10 cellular contexts compared by ENCODE assay signal in the genomic region with DNA sequence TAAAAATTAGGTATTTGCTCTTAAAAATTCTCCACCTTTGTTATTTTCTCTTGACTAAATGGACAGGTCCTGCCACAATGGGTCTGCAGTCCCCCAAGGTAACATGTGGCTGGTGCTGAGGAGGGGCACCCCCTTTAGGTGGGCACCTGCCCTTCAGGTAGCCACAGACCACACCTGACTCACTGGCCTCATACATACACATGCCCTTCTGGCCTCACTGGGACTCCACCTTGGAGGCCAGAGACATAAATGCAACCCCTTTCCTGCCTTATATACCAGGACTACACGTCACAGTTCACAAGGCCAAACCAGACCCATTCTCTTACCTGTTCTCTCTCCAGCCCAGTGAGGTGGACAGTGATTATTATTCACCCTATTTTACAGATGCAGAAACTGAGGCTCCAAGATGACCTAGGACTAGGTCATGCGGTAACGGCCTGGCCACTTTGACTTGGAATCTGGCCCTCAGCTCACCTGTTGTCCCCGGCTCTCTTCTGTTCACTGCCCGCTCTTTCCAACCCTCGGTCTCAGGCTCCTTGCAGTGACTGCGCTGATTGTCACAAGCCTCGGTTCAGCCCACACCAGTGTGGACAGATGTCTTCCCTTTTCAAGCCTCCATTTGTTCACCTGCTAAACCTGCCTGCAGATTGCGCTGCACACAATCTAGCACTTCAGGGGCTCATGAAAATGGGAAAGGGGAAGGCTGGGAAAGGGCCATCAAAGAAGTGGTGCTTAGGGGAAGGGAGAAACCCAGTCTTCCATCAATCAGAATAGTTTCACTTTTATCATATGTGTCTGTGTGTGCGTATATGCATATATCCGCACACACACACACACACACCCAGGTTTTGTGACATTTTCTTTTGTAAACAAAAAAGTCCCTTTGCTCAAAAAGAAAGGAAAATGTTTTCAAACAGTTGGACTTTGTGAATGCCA.
DNase-seq lines count a peak whose midpoint lies in the region; ATAC-seq, FAIRE-seq and TF ChIP-seq lines count a peak whose summit lies in the region.
"Had no signal": no experiment of that assay in that cellular context is flagged by ENCODE, and none has a peak within 500 bp of the region (broad histone marks: within the 10 kb centered on the region; RNA-seq: fewer than 3 reads in every experiment).

No MANE protein-coding gene starts in this region.

- peaks cover 27% of the 10 kb centered on the region for H3K4me1 Mint-ChIP-seq in MCF 10A (ENCODE audit: insufficient read depth, unreplicated experiment)

- no peaks in the 10 kb centered on the region for H3K4me1 ChIP-seq in breast epithelium
- H3K4me1 ChIP-seq in K562 (replicated peaks in 1 of 2; ENCODE audit: control insufficient read depth in 2 of 2, insufficient read depth in 2 of 2, low read length in 2 of 2) = peaks cover 0 to 11% of the 10 kb centered on the region in 2 experiments; a peak in 2 of 5 replicates
- H3K4me1 ChIP-seq in tibial nerve = peaks cover 0 to 23% (median 9%) of the 10 kb centered on the region in 4 donors

- FAIRE-seq in K562 (lab: Jason Lieb, UNC) (peak; percentile 19), RCC 7860 (lab: Jason Lieb, UNC) (no peak)

- TF ChIP-seq POLR2A in breast epithelium (IDR thresholded peaks at IDR 0.05) (no peak), K562 (conservative IDR thresholded peaks at IDR 0.05) (no peak), tibial nerve (IDR thresholded peaks at IDR 0.05) (no peak)

- H3K36me3 ChIP-seq in breast epithelium (no peaks in the 10 kb centered on the region), K562 (ENCODE audit: control insufficient read depth, insufficient read depth, low read length) (no peaks in the 10 kb centered on the region), tibial nerve (peaks cover 0 to 15% (median 0%) of the 10 kb centered on the region in 3 donors)

- H3K36me3 Mint-ChIP-seq in MCF 10A (ENCODE audit: insufficient read depth, unreplicated experiment) = peaks cover 6% of the 10 kb centered on the region

- no peaks in the 10 kb centered on the region for H4K20me1 ChIP-seq in K562 (replicated peaks; ENCODE audit: control insufficient read depth, insufficient read depth, low read length)

- H3K27ac ChIP-seq in breast epithelium (no peak overlapping the region), K562 (ENCODE audit: extremely low read depth, low read depth, low read length) (no peak overlapping the region), tibial nerve (peak overlapping the region in 3 of 4 donors; percentile 31 to 82 (median 74))
- H3K27ac ChIP-seq: C4-2B had no signal

- no peaks in the 10 kb centered on the region for H3K79me2 ChIP-seq in K562 (ENCODE audit: control insufficient read depth, insufficient read depth, low read length)

- H3K27me3 Mint-ChIP-seq in MCF 10A (ENCODE audit: insufficient read depth, unreplicated experiment) = no peaks in the 10 kb centered on the region

- no peak overlapping the region for H2AFZ ChIP-seq in K562 (ENCODE audit: low read depth, low read length)

- CTCF ChIA-PET in MCF 10A (lab: Yijun Ruan, JAX) (interaction anchor here (0.6 to 4.0 kb wide), 12 partner anchors 8 to 575 kb away, joined by 3 to 19 read pairs (median 3); no protein-coding TSS in a partner anchor), K562 (lab: Yijun Ruan, JAX; ENCODE audit: low intra/inter-chr PET ratio) (no interaction called here)

- in situ Hi-C loops in K562 (cut with MboI) = no loop called here

- TF ChIP-seq CTCF in MCF 10A (IDR thresholded peaks at IDR 0.05; ENCODE audit: unreplicated experiment) = no peak
- TF ChIP-seq CTCF in breast epithelium (IDR thresholded peaks at IDR 0.05) = no peak
- no peak for TF ChIP-seq CTCF in K562 (IDR thresholded peaks at IDR 0.05 in 2 of 3, conservative IDR thresholded peaks at IDR 0.05 in 1 of 3; ENCODE audit: insufficient read depth in 2 of 3, low read depth in 1 of 3, low read length in 3 of 3)
- TF ChIP-seq CTCF in tibial nerve (IDR thresholded peaks at IDR 0.05) = no peak

- H3K27me3 ChIP-seq in breast epithelium (no peaks in the 10 kb centered on the region), K562 (ENCODE audit: control insufficient read depth in 2 of 2, insufficient read depth in 2 of 2, low read length in 2 of 2) (no peaks in the 10 kb centered on the region), tibial nerve (no peaks in the 10 kb centered on the region)

- H3K9me3 Mint-ChIP-seq in MCF 10A (ENCODE audit: unreplicated experiment) = peaks cover 11% of the 10 kb centered on the region

- DNase-seq in MCF 10A (ENCODE audit: unreplicated experiment) (no peak), breast epithelium (ENCODE audit: low spot score in 2 of 2) (no peak), K562 (ENCODE audit: extremely low read depth in 1 of 4, low spot score in 3 of 4) (no peak), tibial nerve (ENCODE audit: low spot score in 2 of 2) (no peak), NCI-H82 (lab: John Stamatoyannopoulos, UW) (no peak), RCC 7860 (ENCODE audit: low spot score) (no peak), NCI-H146 (lab: John Stamatoyannopoulos, UW) (no peak)
- DNase-seq: NCI-H1417 had no signal

- no peak overlapping the region for H3K9ac ChIP-seq in K562 (ENCODE audit: insufficient read depth in 1 of 2, low read depth in 2 of 2, low read length in 2 of 2)

- POLR2A ChIA-PET in MCF 10A (lab: Yijun Ruan, JAX) = interaction anchor here (0.7 to 2.0 kb wide), 4 partner anchors 9 to 24 kb away, joined by 3 to 4 read pairs (median 4); no protein-coding TSS in a partner anchor
- POLR2A ChIA-PET in K562 (lab: Yijun Ruan, JAX) = interaction anchor here (1.0 kb wide), 1 partner anchor 10 kb away, joined by 3 read pairs; no protein-coding TSS in a partner anchor

- ATAC-seq in HG03442 (IDR thresholded peaks at IDR 0.05; ENCODE audit: unreplicated experiment) (peak; percentile 28), K562 (no peak)

- no peak for TF ChIP-seq RAD21 in K562 (CRISPR knock-in tag; conservative IDR thresholded peaks at IDR 0.05 in 1 of 2, IDR thresholded peaks at IDR 0.05 in 1 of 2)

- BruUV-seq in MCF 10A (replicated peaks; lab: Mats Ljungman, UMichigan) (no TSS peak), K562 (replicated peaks; lab: Mats Ljungman, UMichigan) (no TSS peak)

- WGBS in K562 (ENCODE audit: insufficient coverage, low coverage, missing lambda C conversion rate) = 65% methylated on average over 11 of the region's 11 CpGs
- WGBS in tibial nerve, 2 donors = 83 to 87% methylated on average over 11 of the region's 11 CpGs

- intact Hi-C loops in MCF 10A (cut with micrococcal nuclease) = no loop called here
- intact Hi-C loops in breast epithelium (cut with DNase I; ENCODE audit: low total_unique reads) = loop anchor here (10.0 kb wide), 1 partner anchor 374 kb away; no protein-coding TSS in a partner anchor
- intact Hi-C loops in K562 (cut with micrococcal nuclease) = loop anchor here (10.0 kb wide), 1 partner anchor 744 kb away; no protein-coding TSS in a partner anchor

- H3K4me3 ChIP-seq in breast epithelium = no peak overlapping the region
- no peak overlapping the region for H3K4me3 ChIP-seq in K562
- peak overlapping the region in 1 of 4 donors; percentile 19 for H3K4me3 ChIP-seq in tibial nerve

- no peak for TF ChIP-seq EP300 in K562 (IDR thresholded peaks at IDR 0.05; ENCODE audit: low read length)
- no peak for TF ChIP-seq EP300 in tibial nerve (IDR thresholded peaks at IDR 0.05)

- no peak overlapping the region for H3K4me3 Mint-ChIP-seq in MCF 10A (ENCODE audit: unreplicated experiment)

- peak overlapping the region; percentile 73 for H3K27ac Mint-ChIP-seq in MCF 10A (ENCODE audit: low read depth, unreplicated experiment)

- H3K9me1 ChIP-seq in K562 (ENCODE audit: control insufficient read depth, insufficient read depth, low read length) = no peaks in the 10 kb centered on the region

- H3K4me2 ChIP-seq in K562 (ENCODE audit: insufficient read depth, low read length) = no peak overlapping the region

- H3K9me3 ChIP-seq in breast epithelium (peaks cover 0 to 3% of the 10 kb centered on the region in 2 donors), K562 (replicated peaks; ENCODE audit: control insufficient read depth, insufficient read depth, low read depth, low read length) (no peaks in the 10 kb centered on the region), tibial nerve (peaks cover 0 to 12% (median 0%) of the 10 kb centered on the region in 4 donors)

TF ChIP-seq in K562, 482 proteins besides CTCF, POLR2A, EP300 and RAD21 (continues in another document):
- TF ChIP-seq CREBBP (IDR thresholded peaks at IDR 0.05; ENCODE audit: low read depth, low read length) (no peak), ZNF140 (CRISPR knock-in tag; IDR thresholded peaks at IDR 0.05) (no peak), ESRRA (IDR thresholded peaks at IDR 0.05; ENCODE audit: borderline replicate concordance, low read depth) (peak; percentile 63; the same call in 1 of the 2 replicates), DNMT1 (IDR thresholded peaks at IDR 0.05) (no peak), NR2C2 (CRISPR knock-in tag; IDR thresholded peaks at IDR 0.05) (no peak), NR2C2 (tag; IDR thresholded peaks at IDR 0.05) (no peak), DMBX1 (CRISPR knock-in tag; IDR thresholded peaks at IDR 0.05; ENCODE audit: borderline replicate concordance) (no peak), ZNF583 (CRISPR knock-in tag; IDR thresholded peaks at IDR 0.05) (no peak), IFI16 (CRISPR knock-in tag; IDR thresholded peaks at IDR 0.05) (no peak), BHLHE40 (IDR thresholded peaks at IDR 0.05; ENCODE audit: low read length) (no peak), MCM5 (IDR thresholded peaks at IDR 0.05; ENCODE audit: low read depth) (no peak), C11orf30 (IDR thresholded peaks at IDR 0.05; ENCODE audit: low read depth) (no peak), CBX5 (IDR thresholded peaks at IDR 0.05; ENCODE audit: borderline replicate concordance, low read depth) (no peak), RBM25 (IDR thresholded peaks at IDR 0.05; ENCODE audit: low read depth, low read length, severe bottlenecking) (peak; percentile 49), U2AF2 (optimal IDR thresholded peaks at IDR 0.05; ENCODE audit: low read depth, low read length) (no peak), KAT7 (CRISPR knock-in tag; IDR thresholded peaks at IDR 0.05; ENCODE audit: borderline replicate concordance) (no peak), TCF7 (IDR thresholded peaks at IDR 0.05; ENCODE audit: borderline replicate concordance) (no peak)
- TF ChIP-seq, protein P1, sequence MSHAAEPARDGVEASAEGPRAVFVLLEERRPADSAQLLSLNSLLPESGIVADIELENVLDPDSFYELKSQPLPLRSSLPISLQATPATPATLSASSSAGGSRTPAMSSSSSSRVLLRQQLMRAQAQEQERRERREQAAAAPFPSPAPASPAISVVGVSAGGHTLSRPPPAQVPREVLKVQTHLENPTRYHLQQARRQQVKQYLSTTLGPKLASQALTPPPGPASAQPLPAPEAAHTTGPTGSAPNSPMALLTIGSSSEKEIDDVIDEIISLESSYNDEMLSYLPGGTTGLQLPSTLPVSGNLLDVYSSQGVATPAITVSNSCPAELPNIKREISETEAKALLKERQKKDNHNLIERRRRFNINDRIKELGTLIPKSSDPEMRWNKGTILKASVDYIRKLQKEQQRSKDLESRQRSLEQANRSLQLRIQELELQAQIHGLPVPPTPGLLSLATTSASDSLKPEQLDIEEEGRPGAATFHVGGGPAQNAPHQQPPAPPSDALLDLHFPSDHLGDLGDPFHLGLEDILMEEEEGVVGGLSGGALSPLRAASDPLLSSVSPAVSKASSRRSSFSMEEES (CRISPR knock-in tag; IDR thresholded peaks at IDR 0.05) = no peak

Comparison
In these comparisons a context has a peak if more than half of its experiments do, and no peak if none do; other contexts are left out.
1. H3K27ac ChIP-seq: peak in tibial nerve (3 of 4); none in breast epithelium (0 of 2) and K562 (single experiment).